Comparison of ENCODE assay signal across 25 cellular contexts in the genomic region with DNA sequence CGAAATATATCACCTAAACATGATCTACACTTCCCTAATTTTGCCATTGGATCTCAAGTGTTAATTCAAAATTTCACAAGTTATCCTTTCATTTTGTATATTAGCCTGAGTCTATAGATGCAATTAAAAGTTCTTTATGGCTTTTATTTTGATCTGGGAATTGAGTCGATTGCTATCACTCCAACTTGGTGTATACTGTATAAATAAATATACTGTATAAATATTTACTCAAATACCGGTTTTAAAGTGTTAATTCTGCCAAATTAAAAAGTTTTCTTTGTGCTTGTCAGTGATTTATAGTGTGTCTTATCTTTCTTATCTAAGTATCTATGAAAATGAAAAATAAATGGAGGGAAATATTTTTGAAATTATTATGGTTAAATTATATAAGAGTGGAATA.
"Had no signal": no experiment of that assay in that cellular context is flagged by ENCODE, and none has a peak within 500 bp of the region (broad histone marks: within the 10 kb centered on the region; RNA-seq: fewer than 3 reads in every experiment).

No MANE protein-coding gene starts in this region.

- FAIRE-seq: endometrium, endothelial cell of umbilical vein, frontal cortex had no signal

- H3K4me3 ChIP-seq: colonic mucosa, coronary artery, dorsolateral prefrontal cortex, esophagus muscularis mucosa, esophagus squamous epithelium, gastrocnemius medialis, gastroesophageal sphincter, heart left ventricle, heart right ventricle, hepatocyte had no signal

- DNase-seq: colonic mucosa; cortex of kidney; dermis blood vessel endothelial cell; dorsolateral prefrontal cortex; effector CD4-positive, alpha-beta T cell; effector CD8-positive, alpha-beta T cell; effector memory CD4-positive, alpha-beta T cell; effector memory CD8-positive, alpha-beta T cell; endodermal cell; erythroblast; esophagus squamous epithelium; foreskin keratinocyte; foreskin melanocyte; gastrocnemius medialis; glutamatergic neuron; head of caudate nucleus; heart left ventricle; heart right ventricle had no signal
